ENCODE assay signal across 12 cellular contexts in genomic region chr5:149792540-149792939, GRCh38.
"Had no signal": no experiment of that assay in that cellular context is flagged by ENCODE, and none has a peak within 500 bp of the region (broad histone marks: within the 10 kb centered on the region; RNA-seq: fewer than 3 reads in every experiment).

No MANE protein-coding gene starts in this region.

- H3K27me3 ChIP-seq: brain microvascular endothelial cell, thyroid gland had no signal

- H3K4me3 ChIP-seq: thyroid gland had no signal

- ATAC-seq: activated CD4-positive, CD25-positive, alpha-beta regulatory T cell treated with anti-CD3 and anti-CD28 coated beads, Interleukin-2, amount 50 U/mL, for 24 hours; effector memory CD8-positive, alpha-beta T cell; sciatic nerve had no signal

- FAIRE-seq: keratinocyte had no signal

- H3K27ac ChIP-seq: brain microvascular endothelial cell, thyroid gland had no signal

- DNase-seq: activated CD4-positive, alpha-beta T cell treated with anti-CD3 and anti-CD28 coated beads, Interleukin-2, amount 50 U/mL, for 1 hour; activated naive CD4-positive, alpha-beta T cell; activated naive CD8-positive, alpha-beta T cell treated with anti-CD3 and anti-CD28 coated beads, Interleukin-2, amount 10 ng/mL, durations not matched to agents 7 days and 5 days; brain microvascular endothelial cell; effector memory CD8-positive, alpha-beta T cell; hippocampal formation; mesendoderm; stimulated activated CD4-positive, alpha-beta T cell treated with anti-CD3 and anti-CD28 coated beads, Interleukin-1b, Interleukin-23, amount 100 ng/mL, for 48 hours; thyroid gland had no signal

- H3K36me3 ChIP-seq: brain microvascular endothelial cell, thyroid gland had no signal

- H3K9me3 ChIP-seq: thyroid gland had no signal

- H3K4me1 ChIP-seq: thyroid gland had no signal
